ENCODE assay signal across 1 cellular context in genomic region chr1:56496158-56496557, GRCh38.
TF ChIP-seq lines count a peak whose summit lies in the region.

No MANE protein-coding gene starts in this region.

TF ChIP-seq in HepG2, 621 proteins besides CTCF, POLR2A, EP300 and RAD21 (continued from another document and continues in another):
- TF ChIP-seq, protein P1, sequence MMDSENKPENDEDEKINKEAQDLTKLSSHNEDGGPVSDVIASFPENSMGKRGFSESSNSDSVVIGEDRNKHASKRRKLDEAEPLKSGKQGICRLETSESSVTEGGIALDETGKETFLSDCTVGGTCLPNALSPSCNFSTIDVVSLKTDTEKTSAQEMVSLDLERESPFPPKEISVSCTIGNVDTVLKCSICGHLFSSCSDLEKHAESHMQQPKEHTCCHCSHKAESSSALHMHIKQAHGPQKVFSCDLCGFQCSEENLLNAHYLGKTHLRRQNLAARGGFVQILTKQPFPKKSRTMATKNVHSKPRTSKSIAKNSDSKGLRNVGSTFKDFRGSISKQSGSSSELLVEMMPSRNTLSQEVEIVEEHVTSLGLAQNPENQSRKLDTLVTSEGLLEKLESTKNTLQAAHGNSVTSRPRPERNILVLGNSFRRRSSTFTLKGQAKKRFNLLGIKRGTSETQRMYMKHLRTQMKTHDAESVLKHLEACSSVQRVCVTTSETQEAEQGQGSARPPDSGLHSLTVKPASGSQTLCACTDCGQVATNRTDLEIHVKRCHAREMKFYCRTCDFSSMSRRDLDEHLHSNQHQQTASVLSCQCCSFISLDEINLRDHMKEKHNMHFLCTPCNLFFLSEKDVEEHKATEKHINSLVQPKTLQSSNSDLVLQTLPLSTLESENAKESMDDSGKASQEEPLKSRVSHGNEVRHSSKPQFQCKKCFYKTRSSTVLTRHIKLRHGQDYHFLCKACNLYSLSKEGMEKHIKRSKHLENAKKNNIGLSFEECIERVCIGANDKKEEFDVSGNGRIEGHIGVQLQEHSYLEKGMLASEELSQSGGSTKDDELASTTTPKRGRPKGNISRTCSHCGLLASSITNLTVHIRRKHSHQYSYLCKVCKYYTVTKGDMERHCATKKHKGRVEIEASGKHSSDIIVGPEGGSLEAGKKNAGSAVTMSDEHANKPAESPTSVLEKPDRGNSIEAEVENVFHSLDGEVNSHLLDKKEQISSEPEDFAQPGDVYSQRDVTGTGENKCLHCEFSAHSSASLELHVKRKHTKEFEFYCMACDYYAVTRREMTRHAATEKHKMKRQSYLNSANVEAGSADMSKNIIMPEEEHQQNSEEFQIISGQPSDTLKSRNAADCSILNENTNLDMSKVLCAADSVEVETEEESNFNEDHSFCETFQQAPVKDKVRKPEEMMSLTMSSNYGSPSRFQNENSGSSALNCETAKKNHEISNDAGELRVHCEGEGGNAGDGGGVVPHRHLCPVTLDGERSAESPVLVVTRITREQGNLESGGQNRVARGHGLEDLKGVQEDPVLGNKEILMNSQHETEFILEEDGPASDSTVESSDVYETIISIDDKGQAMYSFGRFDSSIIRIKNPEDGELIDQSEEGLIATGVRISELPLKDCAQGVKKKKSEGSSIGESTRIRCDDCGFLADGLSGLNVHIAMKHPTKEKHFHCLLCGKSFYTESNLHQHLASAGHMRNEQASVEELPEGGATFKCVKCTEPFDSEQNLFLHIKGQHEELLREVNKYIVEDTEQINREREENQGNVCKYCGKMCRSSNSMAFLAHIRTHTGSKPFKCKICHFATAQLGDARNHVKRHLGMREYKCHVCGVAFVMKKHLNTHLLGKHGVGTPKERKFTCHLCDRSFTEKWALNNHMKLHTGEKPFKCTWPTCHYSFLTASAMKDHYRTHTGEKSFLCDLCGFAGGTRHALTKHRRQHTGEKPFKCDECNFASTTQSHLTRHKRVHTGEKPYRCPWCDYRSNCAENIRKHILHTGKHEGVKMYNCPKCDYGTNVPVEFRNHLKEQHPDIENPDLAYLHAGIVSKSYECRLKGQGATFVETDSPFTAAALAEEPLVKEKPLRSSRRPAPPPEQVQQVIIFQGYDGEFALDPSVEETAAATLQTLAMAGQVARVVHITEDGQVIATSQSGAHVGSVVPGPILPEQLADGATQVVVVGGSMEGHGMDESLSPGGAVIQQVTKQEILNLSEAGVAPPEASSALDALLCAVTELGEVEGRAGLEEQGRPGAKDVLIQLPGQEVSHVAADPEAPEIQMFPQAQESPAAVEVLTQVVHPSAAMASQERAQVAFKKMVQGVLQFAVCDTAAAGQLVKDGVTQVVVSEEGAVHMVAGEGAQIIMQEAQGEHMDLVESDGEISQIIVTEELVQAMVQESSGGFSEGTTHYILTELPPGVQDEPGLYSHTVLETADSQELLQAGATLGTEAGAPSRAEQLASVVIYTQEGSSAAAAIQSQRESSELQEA (CRISPR knock-in tag; IDR thresholded peaks at IDR 0.05; ENCODE audit: not compliant biosample characterization), result no peak
- peak; percentile 74 for TF ChIP-seq NR2F6 (IDR thresholded peaks at IDR 0.05)
- peak; percentile 69 for TF ChIP-seq NR2F6 (CRISPR knock-in tag; IDR thresholded peaks at IDR 0.05)
- TF ChIP-seq ARNTL (CRISPR knock-in tag; IDR thresholded peaks at IDR 0.05), result no peak
- peak; percentile 43; the same call in 1 of the 2 replicates for TF ChIP-seq PHF21A (CRISPR knock-in tag; IDR thresholded peaks at IDR 0.05)
- no peak for TF ChIP-seq ZSCAN25 (CRISPR knock-in tag; IDR thresholded peaks at IDR 0.05)
- no peak for TF ChIP-seq RFX1 (IDR thresholded peaks at IDR 0.05)
- TF ChIP-seq MED8 (CRISPR knock-in tag; IDR thresholded peaks at IDR 0.05; ENCODE audit: insufficient replicate concordance), result peak; percentile 6
- TF ChIP-seq ZNF513 (CRISPR knock-in tag; conservative IDR thresholded peaks at IDR 0.05), result no peak
- TF ChIP-seq NFYB (CRISPR knock-in tag; IDR thresholded peaks at IDR 0.05), result no peak
- TF ChIP-seq ZNF687 (CRISPR knock-in tag; IDR thresholded peaks at IDR 0.05), result no peak
- TF ChIP-seq BCL6 (CRISPR knock-in tag; IDR thresholded peaks at IDR 0.05), result peak; percentile 67
- no peak for TF ChIP-seq ZNF713 (CRISPR knock-in tag; IDR thresholded peaks at IDR 0.05)
- TF ChIP-seq ZNF75D (CRISPR knock-in tag; IDR thresholded peaks at IDR 0.05; ENCODE audit: borderline replicate concordance), result no peak
- no peak for TF ChIP-seq GPN1 (CRISPR knock-in tag; IDR thresholded peaks at IDR 0.05; ENCODE audit: borderline replicate concordance)
- no peak for TF ChIP-seq ESRRA (CRISPR knock-in tag; IDR thresholded peaks at IDR 0.05; ENCODE audit: low read depth)
- TF ChIP-seq SPEN (CRISPR knock-in tag; IDR thresholded peaks at IDR 0.05; ENCODE audit: low read depth), result no peak
- TF ChIP-seq BRD4 (CRISPR knock-in tag; IDR thresholded peaks at IDR 0.05), result no peak
- no peak for TF ChIP-seq EED (CRISPR knock-in tag; IDR thresholded peaks at IDR 0.05)
- TF ChIP-seq, protein P2, sequence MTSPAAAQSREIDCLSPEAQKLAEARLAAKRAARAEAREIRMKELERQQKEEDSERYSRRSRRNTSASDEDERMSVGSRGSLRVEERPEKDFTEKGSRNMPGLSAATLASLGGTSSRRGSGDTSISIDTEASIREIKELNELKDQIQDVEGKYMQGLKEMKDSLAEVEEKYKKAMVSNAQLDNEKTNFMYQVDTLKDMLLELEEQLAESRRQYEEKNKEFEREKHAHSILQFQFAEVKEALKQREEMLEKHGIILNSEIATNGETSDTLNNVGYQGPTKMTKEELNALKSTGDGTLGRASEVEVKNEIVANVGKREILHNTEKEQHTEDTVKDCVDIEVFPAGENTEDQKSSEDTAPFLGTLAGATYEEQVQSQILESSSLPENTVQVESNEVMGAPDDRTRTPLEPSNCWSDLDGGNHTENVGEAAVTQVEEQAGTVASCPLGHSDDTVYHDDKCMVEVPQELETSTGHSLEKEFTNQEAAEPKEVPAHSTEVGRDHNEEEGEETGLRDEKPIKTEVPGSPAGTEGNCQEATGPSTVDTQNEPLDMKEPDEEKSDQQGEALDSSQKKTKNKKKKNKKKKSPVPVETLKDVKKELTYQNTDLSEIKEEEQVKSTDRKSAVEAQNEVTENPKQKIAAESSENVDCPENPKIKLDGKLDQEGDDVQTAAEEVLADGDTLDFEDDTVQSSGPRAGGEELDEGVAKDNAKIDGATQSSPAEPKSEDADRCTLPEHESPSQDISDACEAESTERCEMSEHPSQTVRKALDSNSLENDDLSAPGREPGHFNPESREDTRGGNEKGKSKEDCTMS (CRISPR knock-in tag; conservative IDR thresholded peaks at IDR 0.05), result no peak
- no peak; the same call in 1 of the 2 replicates for TF ChIP-seq RXRB (CRISPR knock-in tag; IDR thresholded peaks at IDR 0.05; ENCODE audit: borderline replicate concordance)
- TF ChIP-seq, protein P3, sequence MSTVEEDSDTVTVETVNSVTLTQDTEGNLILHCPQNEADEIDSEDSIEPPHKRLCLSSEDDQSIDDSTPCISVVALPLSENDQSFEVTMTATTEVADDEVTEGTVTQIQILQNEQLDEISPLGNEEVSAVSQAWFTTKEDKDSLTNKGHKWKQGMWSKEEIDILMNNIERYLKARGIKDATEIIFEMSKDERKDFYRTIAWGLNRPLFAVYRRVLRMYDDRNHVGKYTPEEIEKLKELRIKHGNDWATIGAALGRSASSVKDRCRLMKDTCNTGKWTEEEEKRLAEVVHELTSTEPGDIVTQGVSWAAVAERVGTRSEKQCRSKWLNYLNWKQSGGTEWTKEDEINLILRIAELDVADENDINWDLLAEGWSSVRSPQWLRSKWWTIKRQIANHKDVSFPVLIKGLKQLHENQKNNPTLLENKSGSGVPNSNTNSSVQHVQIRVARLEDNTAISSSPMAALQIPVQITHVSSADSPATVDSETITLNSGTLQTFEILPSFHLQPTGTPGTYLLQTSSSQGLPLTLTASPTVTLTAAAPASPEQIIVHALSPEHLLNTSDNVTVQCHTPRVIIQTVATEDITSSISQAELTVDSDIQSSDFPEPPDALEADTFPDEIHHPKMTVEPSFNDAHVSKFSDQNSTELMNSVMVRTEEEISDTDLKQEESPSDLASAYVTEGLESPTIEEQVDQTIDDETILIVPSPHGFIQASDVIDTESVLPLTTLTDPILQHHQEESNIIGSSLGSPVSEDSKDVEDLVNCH (CRISPR knock-in tag; IDR thresholded peaks at IDR 0.05), result no peak
- TF ChIP-seq RCOR2 (CRISPR knock-in tag; IDR thresholded peaks at IDR 0.05), result 0 out of 2 replicates have a peak, but pooled peaks have one; percentile 50
- no peak for TF ChIP-seq CCAR2 (optimal IDR thresholded peaks at IDR 0.05; ENCODE audit: low read depth, low read length)
- TF ChIP-seq KDM6A (CRISPR knock-in tag; IDR thresholded peaks at IDR 0.05; ENCODE audit: low read depth), result 0 out of 2 replicates have a peak, but pooled peaks have one; percentile 12
- TF ChIP-seq, protein P4, sequence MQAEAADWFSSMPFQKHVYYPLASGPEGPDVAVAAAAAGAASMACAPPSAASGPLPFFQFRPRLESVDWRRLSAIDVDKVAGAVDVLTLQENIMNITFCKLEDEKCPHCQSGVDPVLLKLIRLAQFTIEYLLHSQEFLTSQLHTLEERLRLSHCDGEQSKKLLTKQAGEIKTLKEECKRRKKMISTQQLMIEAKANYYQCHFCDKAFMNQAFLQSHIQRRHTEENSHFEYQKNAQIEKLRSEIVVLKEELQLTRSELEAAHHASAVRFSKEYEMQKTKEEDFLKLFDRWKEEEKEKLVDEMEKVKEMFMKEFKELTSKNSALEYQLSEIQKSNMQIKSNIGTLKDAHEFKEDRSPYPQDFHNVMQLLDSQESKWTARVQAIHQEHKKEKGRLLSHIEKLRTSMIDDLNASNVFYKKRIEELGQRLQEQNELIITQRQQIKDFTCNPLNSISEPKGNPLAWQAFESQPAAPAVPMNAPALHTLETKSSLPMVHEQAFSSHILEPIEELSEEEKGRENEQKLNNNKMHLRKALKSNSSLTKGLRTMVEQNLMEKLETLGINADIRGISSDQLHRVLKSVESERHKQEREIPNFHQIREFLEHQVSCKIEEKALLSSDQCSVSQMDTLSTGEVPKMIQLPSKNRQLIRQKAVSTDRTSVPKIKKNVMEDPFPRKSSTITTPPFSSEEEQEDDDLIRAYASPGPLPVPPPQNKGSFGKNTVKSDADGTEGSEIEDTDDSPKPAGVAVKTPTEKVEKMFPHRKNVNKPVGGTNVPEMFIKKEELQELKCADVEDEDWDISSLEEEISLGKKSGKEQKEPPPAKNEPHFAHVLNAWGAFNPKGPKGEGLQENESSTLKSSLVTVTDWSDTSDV (CRISPR knock-in tag; IDR thresholded peaks at IDR 0.05), result no peak
- TF ChIP-seq ZFP1 (CRISPR knock-in tag; IDR thresholded peaks at IDR 0.05), result no peak
- no peak for TF ChIP-seq ZNF333 (CRISPR knock-in tag; IDR thresholded peaks at IDR 0.05; ENCODE audit: borderline replicate concordance)
- TF ChIP-seq NFKBIZ (CRISPR knock-in tag; IDR thresholded peaks at IDR 0.05), result no peak
- TF ChIP-seq ZMYM3 (CRISPR knock-in tag; IDR thresholded peaks at IDR 0.05), result no peak
- TF ChIP-seq MBD4 (IDR thresholded peaks at IDR 0.05; ENCODE audit: borderline replicate concordance, low read length), result no peak
- TF ChIP-seq ZNF605 (CRISPR knock-in tag; IDR thresholded peaks at IDR 0.05), result no peak
- TF ChIP-seq TEAD3 (CRISPR knock-in tag; optimal IDR thresholded peaks at IDR 0.05; ENCODE audit: borderline replicate concordance), result peak; percentile 28
- no peak for TF ChIP-seq ZNF563 (CRISPR knock-in tag; IDR thresholded peaks at IDR 0.05)
- TF ChIP-seq, protein P5, sequence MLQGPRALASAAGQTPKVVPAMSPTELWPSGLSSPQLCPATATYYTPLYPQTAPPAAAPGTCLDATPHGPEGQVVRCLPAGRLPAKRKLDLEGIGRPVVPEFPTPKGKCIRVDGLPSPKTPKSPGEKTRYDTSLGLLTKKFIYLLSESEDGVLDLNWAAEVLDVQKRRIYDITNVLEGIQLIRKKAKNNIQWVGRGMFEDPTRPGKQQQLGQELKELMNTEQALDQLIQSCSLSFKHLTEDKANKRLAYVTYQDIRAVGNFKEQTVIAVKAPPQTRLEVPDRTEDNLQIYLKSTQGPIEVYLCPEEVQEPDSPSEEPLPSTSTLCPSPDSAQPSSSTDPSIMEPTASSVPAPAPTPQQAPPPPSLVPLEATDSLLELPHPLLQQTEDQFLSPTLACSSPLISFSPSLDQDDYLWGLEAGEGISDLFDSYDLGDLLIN (CRISPR knock-in tag; IDR thresholded peaks at IDR 0.05; ENCODE audit: borderline replicate concordance), result no peak
- no peak for TF ChIP-seq ZNF350 (CRISPR knock-in tag; IDR thresholded peaks at IDR 0.05; ENCODE audit: borderline replicate concordance, low read depth)
- no peak for TF ChIP-seq ZNF781 (CRISPR knock-in tag; IDR thresholded peaks at IDR 0.05; ENCODE audit: borderline replicate concordance, not compliant biosample characterization)
